ENCODE assay signal across 29 cellular contexts in genomic region chr11:93611836-93612677, GRCh38. TPM values are rescaled to one million over a fixed set of nuclear protein-coding genes. Genes with fewer than 3 reads are reported as not detected.
DNase-seq lines count a peak whose midpoint lies in the region; ATAC-seq and TF ChIP-seq lines count a peak whose summit lies in the region.
"Had no signal": no experiment of that assay in that cellular context is flagged by ENCODE, and none has a peak within 500 bp of the region (broad histone marks: within the 10 kb centered on the region; RNA-seq: fewer than 3 reads in every experiment).

No MANE protein-coding gene starts in this region.

- H4K8ac ChIP-seq in trophoblast cell (ENCODE audit: low read depth, low read length): no peak overlapping the region

- no peak overlapping the region for H2AFZ ChIP-seq in trophoblast cell (ENCODE audit: insufficient read depth, low read length, poor library complexity)

- H3K36me3 Mint-ChIP-seq in type B pancreatic cell: no peaks in the 10 kb centered on the region
- H3K36me3 Mint-ChIP-seq: brain; naive B cell; stimulated activated effector memory CD8-positive, alpha-beta T cell treated with anti-CD3 and anti-CD28 coated beads, Interleukin-12 subunit alpha, Interleukin-12 subunit beta, amount 100 ng/mL, for 72 hours; T-cell had no signal

- no peak overlapping the region for H3K4me3 ChIP-seq in epithelial cell of proximal tubule (ENCODE audit: low read depth, low read length)
- no peak overlapping the region for H3K4me3 ChIP-seq in trophoblast cell (ENCODE audit: low read depth, low read length)
- no peak overlapping the region for H3K4me3 ChIP-seq in SJCRH30
- H3K4me3 ChIP-seq: BLaER1 treated with 17β-estradiol and CSF1 and Interleukin-3, amounts not matched to agents 10 nM and 100 nM; dorsolateral prefrontal cortex; prostate gland; sigmoid colon; upper lobe of left lung had no signal

- H4K91ac ChIP-seq in trophoblast cell (ENCODE audit: low read depth, low read length): no peak overlapping the region

- H2BK5ac ChIP-seq in trophoblast cell (ENCODE audit: low read depth, low read length, poor library complexity): no peak overlapping the region

- no peak overlapping the region for H3K27ac Mint-ChIP-seq in type B pancreatic cell
- H3K27ac Mint-ChIP-seq: activated T-helper 17 cell treated with anti-CD3 and anti-CD28 coated beads, Interleukin-2, amount 50 U/mL, for 72 hours; brain; naive B cell; stimulated activated effector memory CD8-positive, alpha-beta T cell treated with anti-CD3 and anti-CD28 coated beads, Interleukin-12 subunit alpha, Interleukin-12 subunit beta, amount 100 ng/mL, for 72 hours; T-cell had no signal

- no peak overlapping the region for H3K14ac ChIP-seq in trophoblast cell (ENCODE audit: low read length)

- no peak overlapping the region for H3K9ac ChIP-seq in trophoblast cell (ENCODE audit: low read length)
- H3K9ac ChIP-seq: BLaER1 treated with 17β-estradiol and CSF1 and Interleukin-3, amounts not matched to agents 10 nM and 100 nM had no signal

- H4K12ac ChIP-seq in trophoblast cell (ENCODE audit: low read depth, low read length): no peak overlapping the region

- H3K36me3 ChIP-seq in trophoblast cell (ENCODE audit: control insufficient read depth in 1 of 2, insufficient read depth in 2 of 2, low read length in 2 of 2) (no peaks in the 10 kb centered on the region), SJCRH30 (no peaks in the 10 kb centered on the region)
- H3K36me3 ChIP-seq: BLaER1 treated with 17β-estradiol and CSF1 and Interleukin-3, amounts not matched to agents 10 nM and 100 nM; prostate gland; sigmoid colon; upper lobe of left lung had no signal

- peak; percentile 39 for ATAC-seq in GM18502 (IDR thresholded peaks at IDR 0.05; ENCODE audit: poor library complexity, unreplicated experiment)
- peak; percentile 47 for ATAC-seq in GM21737 (IDR thresholded peaks at IDR 0.05; ENCODE audit: unreplicated experiment)
- no peak for ATAC-seq in HG03432 (IDR thresholded peaks at IDR 0.05; ENCODE audit: unreplicated experiment)
- ATAC-seq: left cardiac atrium; stimulated activated effector memory CD8-positive, alpha-beta T cell treated with anti-CD3 and anti-CD28 coated beads, Interleukin-12 subunit alpha, Interleukin-12 subunit beta, amount 100 ng/mL, for 72 hours; T-cell had no signal

- H3K27ac ChIP-seq in trophoblast cell (ENCODE audit: low read depth, low read length) (no peak overlapping the region), SJCRH30 (no peak overlapping the region)
- H3K27ac ChIP-seq: BLaER1 treated with 17β-estradiol and CSF1 and Interleukin-3, amounts not matched to agents 10 nM and 100 nM; dorsolateral prefrontal cortex; prostate gland; sigmoid colon; upper lobe of left lung had no signal

- no peak overlapping the region for H2BK120ac ChIP-seq in trophoblast cell (ENCODE audit: insufficient read depth, low read length, poor library complexity)

- TF ChIP-seq CTCF in epithelial cell of proximal tubule (conservative IDR thresholded peaks at IDR 0.05; ENCODE audit: low read depth, low read length): no peak
- TF ChIP-seq CTCF in type B pancreatic cell (conservative IDR thresholded peaks at IDR 0.05): no peak

- no peak overlapping the region for H3K23ac ChIP-seq in trophoblast cell (ENCODE audit: low read length)

- DNase-seq in epithelial cell of proximal tubule (ENCODE audit: low read depth): peak; percentile 26
- DNase-seq in trophoblast cell: peak; percentile 14 to 47
- no peak for DNase-seq in SJCRH30
- DNase-seq in type B pancreatic cell (ENCODE audit: extremely low spot score, unreplicated experiment): no peak
- no peak for DNase-seq in stimulated activated CD4-positive, alpha-beta T cell treated with anti-CD3 and anti-CD28 coated beads, Interleukin-2, amount 100 ng/mL, for 48 hours
- DNase-seq: activated CD4-positive, alpha-beta T cell treated with anti-CD3 and anti-CD28 coated beads for 48 hours; activated naive CD4-positive, alpha-beta T cell treated with anti-CD3 and anti-CD28 coated beads, Interleukin-2, amount 50 U/mL, for 16 hours; DMS53; dorsolateral prefrontal cortex; hippocampal formation; left cardiac atrium; mesendoderm; MV-4-11; naive B cell; NCI-H146; NCI-H446; NCI-H748 treated with DMSO at 0.1 percent for 48 hours; RPMI8226; sigmoid colon; T-cell; upper lobe of left lung had no signal

- H3K4me2 ChIP-seq in trophoblast cell (ENCODE audit: low read length): no peak overlapping the region

- no peaks in the 10 kb centered on the region for H3K27me3 ChIP-seq in trophoblast cell (ENCODE audit: insufficient read depth, low read length)
- no peaks in the 10 kb centered on the region for H3K27me3 ChIP-seq in SJCRH30
- H3K27me3 ChIP-seq: BLaER1 treated with 17β-estradiol and CSF1 and Interleukin-3, amounts not matched to agents 10 nM and 100 nM; sigmoid colon; upper lobe of left lung had no signal

- H3K79me2 ChIP-seq in trophoblast cell (ENCODE audit: control insufficient read depth, insufficient read depth, low read length, poor library complexity): no peaks in the 10 kb centered on the region

- H3K4me1 ChIP-seq in trophoblast cell (ENCODE audit: control insufficient read depth in 1 of 2, insufficient read depth in 2 of 2, low read length in 2 of 2) (no peaks in the 10 kb centered on the region), SJCRH30 (no peaks in the 10 kb centered on the region)
- H3K4me1 ChIP-seq: prostate gland, sigmoid colon, upper lobe of left lung had no signal

- H3K79me1 ChIP-seq in trophoblast cell (ENCODE audit: low read length): no peaks in the 10 kb centered on the region

- H3K4me1 Mint-ChIP-seq in type B pancreatic cell (ENCODE audit: unreplicated experiment): no peaks in the 10 kb centered on the region
- H3K4me1 Mint-ChIP-seq: activated T-helper 17 cell treated with anti-CD3 and anti-CD28 coated beads, Interleukin-2, amount 50 U/mL, for 72 hours; brain; naive B cell; stimulated activated effector memory CD8-positive, alpha-beta T cell treated with anti-CD3 and anti-CD28 coated beads, Interleukin-12 subunit alpha, Interleukin-12 subunit beta, amount 100 ng/mL, for 72 hours had no signal

- no peak overlapping the region for H2BK12ac ChIP-seq in trophoblast cell (ENCODE audit: low read length)

- no peaks in the 10 kb centered on the region for H3K9me3 Mint-ChIP-seq in type B pancreatic cell
- H3K9me3 Mint-ChIP-seq: activated T-helper 17 cell treated with anti-CD3 and anti-CD28 coated beads, Interleukin-2, amount 50 U/mL, for 72 hours; stimulated activated effector memory CD8-positive, alpha-beta T cell treated with anti-CD3 and anti-CD28 coated beads, Interleukin-12 subunit alpha, Interleukin-12 subunit beta, amount 100 ng/mL, for 72 hours; T-cell had no signal

- H2AK5ac ChIP-seq in trophoblast cell (ENCODE audit: low read length): no peak overlapping the region

- H3K9me3 ChIP-seq in trophoblast cell (ENCODE audit: insufficient read depth, low read depth, low read length) (no peaks in the 10 kb centered on the region), SJCRH30 (replicated peaks) (no peaks in the 10 kb centered on the region)
- H3K9me3 ChIP-seq: BLaER1 treated with 17β-estradiol and CSF1 and Interleukin-3, amounts not matched to agents 10 nM and 100 nM; prostate gland; sigmoid colon; upper lobe of left lung had no signal

- H3K27me3 Mint-ChIP-seq in type B pancreatic cell: peaks cover 25% of the 10 kb centered on the region
- H3K27me3 Mint-ChIP-seq: activated T-helper 17 cell treated with anti-CD3 and anti-CD28 coated beads, Interleukin-2, amount 50 U/mL, for 72 hours had no signal

- H3K4me3 Mint-ChIP-seq in type B pancreatic cell: no peak overlapping the region
- H3K4me3 Mint-ChIP-seq: activated T-helper 17 cell treated with anti-CD3 and anti-CD28 coated beads, Interleukin-2, amount 50 U/mL, for 72 hours; brain; naive B cell; stimulated activated effector memory CD8-positive, alpha-beta T cell treated with anti-CD3 and anti-CD28 coated beads, Interleukin-12 subunit alpha, Interleukin-12 subunit beta, amount 100 ng/mL, for 72 hours; T-cell had no signal

- no CpG with 5 or more reads among the region's 4 CpGs for WGBS in trophoblast cell (ENCODE audit: extremely low coverage, insufficient coverage, insufficient read length)

- H3K18ac ChIP-seq in trophoblast cell (ENCODE audit: low read length): no peak overlapping the region

- H3K4ac ChIP-seq in trophoblast cell (ENCODE audit: low read depth, low read length): no peak overlapping the region

RNA-seq across cellular contexts. Expression of gene CEP295, which starts 49.4 kb away (rescaled TPM):
- total RNA-seq in epithelial cell of proximal tubule: 16.9 and 20.4 TPM in 2 replicates
- polyA plus RNA-seq in trophoblast cell (2013): 11.1 and 12.4 TPM in 2 replicates
- 25.4 and 32.5 TPM in 2 replicates for total RNA-seq in SJCRH30 (2014; rRNA removed; shearing (Covaris generic))
- 12.1 and 19.2 TPM in 2 replicates for total RNA-seq in type B pancreatic cell (ENCODE audit: low replicate concordance)

Comparison
In these comparisons a context has a peak if more than half of its experiments do, and no peak if none do; other contexts are left out.
1. DNase-seq: peak in epithelial cell of proximal tubule (single experiment) and trophoblast cell (2 of 2); none in SJCRH30 (0 of 2), type B pancreatic cell (single experiment) and stimulated activated CD4-positive, alpha-beta T cell treated with anti-CD3 and anti-CD28 coated beads, Interleukin-2, amount 100 ng/mL, for 48 hours (0 of 2).